In genomic region chr18:21463718-21464117, GRCh38 we compare ENCODE assay signal across 1 cellular context.
TF ChIP-seq lines count a peak whose summit lies in the region.

No MANE protein-coding gene starts in this region.

TF ChIP-seq in GM23338, 12 proteins besides CTCF, POLR2A, EP300 and RAD21 (continued from another document):
- TF ChIP-seq, protein P1, sequence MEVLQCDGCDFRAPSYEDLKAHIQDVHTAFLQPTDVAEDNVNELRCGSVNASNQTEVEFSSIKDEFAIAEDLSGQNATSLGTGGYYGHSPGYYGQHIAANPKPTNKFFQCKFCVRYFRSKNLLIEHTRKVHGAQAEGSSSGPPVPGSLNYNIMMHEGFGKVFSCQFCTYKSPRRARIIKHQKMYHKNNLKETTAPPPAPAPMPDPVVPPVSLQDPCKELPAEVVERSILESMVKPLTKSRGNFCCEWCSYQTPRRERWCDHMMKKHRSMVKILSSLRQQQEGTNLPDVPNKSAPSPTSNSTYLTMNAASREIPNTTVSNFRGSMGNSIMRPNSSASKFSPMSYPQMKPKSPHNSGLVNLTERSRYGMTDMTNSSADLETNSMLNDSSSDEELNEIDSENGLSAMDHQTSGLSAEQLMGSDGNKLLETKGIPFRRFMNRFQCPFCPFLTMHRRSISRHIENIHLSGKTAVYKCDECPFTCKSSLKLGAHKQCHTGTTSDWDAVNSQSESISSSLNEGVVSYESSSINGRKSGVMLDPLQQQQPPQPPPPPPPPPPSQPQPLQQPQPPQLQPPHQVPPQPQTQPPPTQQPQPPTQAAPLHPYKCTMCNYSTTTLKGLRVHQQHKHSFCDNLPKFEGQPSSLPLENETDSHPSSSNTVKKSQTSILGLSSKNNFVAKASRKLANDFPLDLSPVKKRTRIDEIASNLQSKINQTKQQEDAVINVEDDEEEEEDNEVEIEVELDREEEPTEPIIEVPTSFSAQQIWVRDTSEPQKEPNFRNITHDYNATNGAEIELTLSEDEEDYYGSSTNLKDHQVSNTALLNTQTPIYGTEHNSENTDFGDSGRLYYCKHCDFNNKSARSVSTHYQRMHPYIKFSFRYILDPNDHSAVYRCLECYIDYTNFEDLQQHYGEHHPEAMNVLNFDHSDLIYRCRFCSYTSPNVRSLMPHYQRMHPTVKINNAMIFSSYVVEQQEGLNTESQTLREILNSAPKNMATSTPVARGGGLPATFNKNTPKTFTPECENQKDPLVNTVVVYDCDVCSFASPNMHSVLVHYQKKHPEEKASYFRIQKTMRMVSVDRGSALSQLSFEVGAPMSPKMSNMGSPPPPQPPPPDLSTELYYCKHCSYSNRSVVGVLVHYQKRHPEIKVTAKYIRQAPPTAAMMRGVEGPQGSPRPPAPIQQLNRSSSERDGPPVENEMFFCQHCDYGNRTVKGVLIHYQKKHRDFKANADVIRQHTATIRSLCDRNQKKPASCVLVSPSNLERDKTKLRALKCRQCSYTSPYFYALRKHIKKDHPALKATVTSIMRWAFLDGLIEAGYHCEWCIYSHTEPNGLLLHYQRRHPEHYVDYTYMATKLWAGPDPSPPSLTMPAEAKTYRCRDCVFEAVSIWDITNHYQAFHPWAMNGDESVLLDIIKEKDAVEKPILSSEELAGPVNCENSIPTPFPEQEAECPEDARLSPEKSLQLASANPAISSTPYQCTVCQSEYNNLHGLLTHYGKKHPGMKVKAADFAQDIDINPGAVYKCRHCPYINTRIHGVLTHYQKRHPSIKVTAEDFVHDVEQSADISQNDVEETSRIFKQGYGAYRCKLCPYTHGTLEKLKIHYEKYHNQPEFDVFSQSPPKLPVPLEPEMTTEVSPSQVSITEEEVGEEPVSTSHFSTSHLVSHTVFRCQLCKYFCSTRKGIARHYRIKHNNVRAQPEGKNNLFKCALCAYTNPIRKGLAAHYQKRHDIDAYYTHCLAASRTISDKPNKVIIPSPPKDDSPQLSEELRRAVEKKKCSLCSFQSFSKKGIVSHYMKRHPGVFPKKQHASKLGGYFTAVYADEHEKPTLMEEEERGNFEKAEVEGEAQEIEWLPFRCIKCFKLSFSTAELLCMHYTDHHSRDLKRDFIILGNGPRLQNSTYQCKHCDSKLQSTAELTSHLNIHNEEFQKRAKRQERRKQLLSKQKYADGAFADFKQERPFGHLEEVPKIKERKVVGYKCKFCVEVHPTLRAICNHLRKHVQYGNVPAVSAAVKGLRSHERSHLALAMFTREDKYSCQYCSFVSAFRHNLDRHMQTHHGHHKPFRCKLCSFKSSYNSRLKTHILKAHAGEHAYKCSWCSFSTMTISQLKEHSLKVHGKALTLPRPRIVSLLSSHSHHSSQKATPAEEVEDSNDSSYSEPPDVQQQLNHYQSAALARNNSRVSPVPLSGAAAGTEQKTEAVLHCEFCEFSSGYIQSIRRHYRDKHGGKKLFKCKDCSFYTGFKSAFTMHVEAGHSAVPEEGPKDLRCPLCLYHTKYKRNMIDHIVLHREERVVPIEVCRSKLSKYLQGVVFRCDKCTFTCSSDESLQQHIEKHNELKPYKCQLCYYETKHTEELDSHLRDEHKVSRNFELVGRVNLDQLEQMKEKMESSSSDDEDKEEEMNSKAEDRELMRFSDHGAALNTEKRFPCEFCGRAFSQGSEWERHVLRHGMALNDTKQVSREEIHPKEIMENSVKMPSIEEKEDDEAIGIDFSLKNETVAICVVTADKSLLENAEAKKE (CRISPR knock-in tag; IDR thresholded peaks at IDR 0.05) = no peak
- no peak for TF ChIP-seq CREB1 (CRISPR knock-in tag; IDR thresholded peaks at IDR 0.05; ENCODE audit: low read depth)
- no peak for TF ChIP-seq POLR2AphosphoS5 (IDR thresholded peaks at IDR 0.05; ENCODE audit: low read depth)
- no peak for TF ChIP-seq NANOG (IDR thresholded peaks at IDR 0.05; ENCODE audit: borderline replicate concordance)
TF ChIP-seq in GM23338: peak in this region for 0.
